ENCODE assay signal across 15 cellular contexts in genomic region chr20:58621906-58622548, GRCh38. TPM values are rescaled to one million over a fixed set of nuclear protein-coding genes. Genes with fewer than 3 reads are reported as not detected.
DNase-seq lines count a peak whose midpoint lies in the region; ATAC-seq, FAIRE-seq and TF ChIP-seq lines count a peak whose summit lies in the region.
"Had no signal": no experiment of that assay in that cellular context is flagged by ENCODE, and none has a peak within 500 bp of the region (broad histone marks: within the 10 kb centered on the region; RNA-seq: fewer than 3 reads in every experiment).

No MANE protein-coding gene starts in this region.

- no peak overlapping the region for H3K23ac ChIP-seq in IMR-90 (ENCODE audit: low read depth, low read length)

- no peak overlapping the region for H2AK9ac ChIP-seq in IMR-90 (replicated peaks; ENCODE audit: low read depth, low read length, poor library complexity)

- H3K9me3 ChIP-seq in IMR-90 (ENCODE audit: control insufficient read depth, insufficient read depth, low read length) (no peaks in the 10 kb centered on the region), osteoblast (ENCODE audit: low read depth, low read length) (no peaks in the 10 kb centered on the region)
- H3K9me3 ChIP-seq: sigmoid colon had no signal

- H3K79me1 ChIP-seq in IMR-90 (ENCODE audit: low read depth in 1 of 2, low read length in 2 of 2) = peaks cover 0 to 11% of the 10 kb centered on the region in 2 experiments; a peak in 2 of 4 replicates

- H2BK15ac ChIP-seq in IMR-90 (ENCODE audit: low read depth, low read length) = peak overlapping the region; percentile 27; the same call in 2 of the 3 replicates

- peak overlapping the region; percentile 100 for H2AK5ac ChIP-seq in IMR-90 (ENCODE audit: low read depth, low read length)

- TF ChIP-seq POLR2A in IMR-90 (IDR thresholded peaks at IDR 0.05; ENCODE audit: low read depth, low read length) = no peak

- CTCF ChIA-PET in IMR-90 (lab: Yijun Ruan, JAX) = interaction anchor here (1.1 to 1.3 kb wide), 3 partner anchors 13 to 26 kb away, joined by 3 to 4 read pairs (median 4); no protein-coding TSS in a partner anchor

- H2BK5ac ChIP-seq in IMR-90 (ENCODE audit: low read depth, low read length, poor library complexity, severe bottlenecking) = no peak overlapping the region

- POLR2A ChIA-PET in IMR-90 (lab: Charles Lee; ENCODE audit: unreplicated experiment) = interaction anchor here (0.6 kb wide), 1 partner anchor 398 kb away, joined by 3 read pairs; no protein-coding TSS in a partner anchor

- FAIRE-seq in bronchial epithelial cell (lab: Jason Lieb, UNC) = no peak

- peak overlapping the region; percentile 91 for H4K91ac ChIP-seq in IMR-90 (ENCODE audit: insufficient read depth, low read depth, low read length)

- H3K4me2 ChIP-seq in IMR-90 (ENCODE audit: low read depth, low read length) (no peak overlapping the region), osteoblast (ENCODE audit: insufficient read depth, low read length) (peak overlapping the region; percentile 65)

- intact Hi-C loops in IMR-90 (cut with micrococcal nuclease) = no loop called here

- peak overlapping the region; percentile 99 for H2BK120ac ChIP-seq in IMR-90 (ENCODE audit: low read depth, low read length)

- no peak for TF ChIP-seq RAD21 in IMR-90 (IDR thresholded peaks at IDR 0.05; ENCODE audit: low read length)

- peaks cover 3% of the 10 kb centered on the region; the same call in 1 of the 2 replicates for H3K27me3 ChIP-seq in GM06990 (replicated peaks; ENCODE audit: control insufficient read depth, insufficient read depth, low read length)
- H3K27me3 ChIP-seq in IMR-90 (ENCODE audit: control insufficient read depth, insufficient read depth, low read length) = no peaks in the 10 kb centered on the region
- H3K27me3 ChIP-seq in bronchial epithelial cell (ENCODE audit: control insufficient read depth, insufficient read depth, low read length) = no peaks in the 10 kb centered on the region
- no peaks in the 10 kb centered on the region for H3K27me3 ChIP-seq in osteoblast (ENCODE audit: insufficient read depth, low read length)
- H3K27me3 ChIP-seq: sigmoid colon had no signal

- H3K36me3 ChIP-seq in GM06990 (ENCODE audit: control insufficient read depth, insufficient read depth, low read length) (no peaks in the 10 kb centered on the region), IMR-90 (ENCODE audit: control insufficient read depth, insufficient read depth, low read length) (no peaks in the 10 kb centered on the region), bronchial epithelial cell (ENCODE audit: control insufficient read depth, insufficient read depth, low read length) (no peaks in the 10 kb centered on the region), osteoblast (ENCODE audit: insufficient read depth, low read length) (no peaks in the 10 kb centered on the region)
- H3K36me3 ChIP-seq: sigmoid colon had no signal

- peak overlapping the region; percentile 100 for H3K4ac ChIP-seq in IMR-90 (ENCODE audit: low read depth, low read length)

- H2BK20ac ChIP-seq in IMR-90 (ENCODE audit: low read depth, low read length) = peak overlapping the region; percentile 99

- dilution Hi-C loops in IMR-90 (cut with HindIII; ENCODE audit: low sequenced_read_pairs, unreplicated experiment) = no loop called here

- in situ Hi-C loops in IMR-90 (cut with MboI; ENCODE audit: low sequenced_read_pairs) = no loop called here

- H3K79me2 ChIP-seq in osteoblast (ENCODE audit: insufficient read depth, low read length) = peaks cover 2% of the 10 kb centered on the region

- no peak overlapping the region for H3K9ac ChIP-seq in IMR-90 (ENCODE audit: low read depth, low read length)

- no peak overlapping the region for H3K4me3 ChIP-seq in GM06990 (replicated peaks; ENCODE audit: low read depth, low read length)
- no peak overlapping the region for H3K4me3 ChIP-seq in IMR-90 (ENCODE audit: insufficient read depth, low read depth, low read length)
- no peak overlapping the region for H3K4me3 ChIP-seq in bronchial epithelial cell (ENCODE audit: low read depth, low read length)
- H3K4me3 ChIP-seq in osteoblast (ENCODE audit: insufficient read depth, low read length) = no peak overlapping the region
- H3K4me3 ChIP-seq: sigmoid colon had no signal

- no peak overlapping the region for H3K56ac ChIP-seq in IMR-90 (ENCODE audit: extremely low read depth, insufficient read depth, low read length)

- H4K8ac ChIP-seq in IMR-90 (ENCODE audit: low read depth in 2 of 2, low read length in 2 of 2) = peak overlapping the region in 1 of 2 experiments; percentile 97; a peak in 1 of 4 replicates

- H3K18ac ChIP-seq in IMR-90 (ENCODE audit: low read depth, low read length) = no peak overlapping the region

- 100% methylated on average over 2 of the region's 9 CpGs; no CpG with 5 or more reads in 1 of the 2 experiments for WGBS in IMR-90 (ENCODE audit: extremely low coverage in 2 of 2, insufficient read length in 1 of 2), 2 experiments

- peak; percentile 32 for TF ChIP-seq CTCF in GM06990 (IDR thresholded peaks at IDR 0.05; ENCODE audit: insufficient read depth, low read length, poor library complexity, severe bottlenecking)
- TF ChIP-seq CTCF in IMR-90 (conservative IDR thresholded peaks at IDR 0.05; ENCODE audit: low read depth, low read length) = 0 out of 2 replicates have a peak, but pooled peaks have one; percentile 18
- peak; percentile 19 for TF ChIP-seq CTCF in bronchial epithelial cell (IDR thresholded peaks at IDR 0.05; ENCODE audit: insufficient read depth, low read length, severe bottlenecking)
- TF ChIP-seq CTCF in osteoblast (IDR thresholded peaks at IDR 0.05; ENCODE audit: extremely low read depth, low read depth, low read length) = peak; percentile 38
- no peak for TF ChIP-seq CTCF in GM20000 (IDR thresholded peaks at IDR 0.05; ENCODE audit: extremely low read depth, missing control alignments)

- H3K27ac ChIP-seq in IMR-90 (ENCODE audit: insufficient read depth, low read length) (no peak overlapping the region), osteoblast (ENCODE audit: low read depth, low read length) (peak overlapping the region; percentile 85)
- H3K27ac ChIP-seq: sigmoid colon had no signal

- ATAC-seq in IMR-90 (ENCODE audit: low read depth) = no peak
- no peak for ATAC-seq in HG03039 (IDR thresholded peaks at IDR 0.05; ENCODE audit: unreplicated experiment)
- ATAC-seq in HG03469 (IDR thresholded peaks at IDR 0.05; ENCODE audit: unreplicated experiment) = no peak
- ATAC-seq: natural killer cell treated with Interleukin-12 subunit alpha and Interleukin-12 subunit beta and Interleukin-15 and Interleukin-18, amount 100 ng/mL, for 72 hours had no signal

- no peak overlapping the region; the same call in 1 of the 2 replicates for H3K14ac ChIP-seq in IMR-90 (replicated peaks; ENCODE audit: low read depth, low read length)

- BruUV-seq in IMR-90 (replicated peaks; lab: Mats Ljungman, UMichigan) = no TSS peak

- H2AFZ ChIP-seq in IMR-90 (replicated peaks; ENCODE audit: low read length, poor library complexity) (no peak overlapping the region), osteoblast (ENCODE audit: low read length) (peak overlapping the region; percentile 67)

- DNase-seq in GM06990 (ENCODE audit: extremely low read depth, insufficient read length) (no peak), IMR-90 (no peak), bronchial epithelial cell (ENCODE audit: low read depth) (no peak), osteoblast (ENCODE audit: insufficient read length, low spot score, missing footprints) (peak; percentile 48), NCI-H1105 (lab: John Stamatoyannopoulos, UW) (no peak), GM20000 (ENCODE audit: low spot score) (no peak)
- DNase-seq: activated B cell treated with CpG ODN at 0.5 μM for 24 hours; activated CD8-positive, alpha-beta memory T cell treated with anti-CD3 and anti-CD28 coated beads, Interleukin-2, amount 50 U/mL, for 4 hours; activated naive CD4-positive, alpha-beta T cell treated with anti-CD3 and anti-CD28 coated beads for 36 hours; NCI-H1436 treated with DMSO at 0.1 percent for 48 hours; NCI-H446; sigmoid colon had no signal

- H3K4me1 ChIP-seq in IMR-90 (ENCODE audit: control insufficient read depth, insufficient read depth, low read length) (peaks cover 32% of the 10 kb centered on the region), osteoblast (ENCODE audit: insufficient read depth, low read length) (peaks cover 42% of the 10 kb centered on the region)

- H4K5ac ChIP-seq in IMR-90 (ENCODE audit: low read depth, low read length) = no peak overlapping the region

- H4K20me1 ChIP-seq in IMR-90 (ENCODE audit: insufficient read depth, low read length) (no peaks in the 10 kb centered on the region), osteoblast (ENCODE audit: insufficient read depth, low read length) (no peaks in the 10 kb centered on the region)

- H3K9me1 ChIP-seq in IMR-90 (ENCODE audit: insufficient read depth, low read length) = peaks cover 41% of the 10 kb centered on the region

TF ChIP-seq in IMR-90, 13 proteins besides CTCF, POLR2A, EP300 and RAD21:
- TF ChIP-seq ELK1 (IDR thresholded peaks at IDR 0.05; ENCODE audit: borderline replicate concordance, low read depth, low read length) (no peak), CEBPB (IDR thresholded peaks at IDR 0.05; ENCODE audit: low read depth, low read length) (no peak), RFX5 (IDR thresholded peaks at IDR 0.05; ENCODE audit: low read depth, low read length) (no peak), MAZ (IDR thresholded peaks at IDR 0.05; ENCODE audit: borderline replicate concordance, low read depth, low read length) (no peak)
- TF ChIP-seq, protein P1, sequence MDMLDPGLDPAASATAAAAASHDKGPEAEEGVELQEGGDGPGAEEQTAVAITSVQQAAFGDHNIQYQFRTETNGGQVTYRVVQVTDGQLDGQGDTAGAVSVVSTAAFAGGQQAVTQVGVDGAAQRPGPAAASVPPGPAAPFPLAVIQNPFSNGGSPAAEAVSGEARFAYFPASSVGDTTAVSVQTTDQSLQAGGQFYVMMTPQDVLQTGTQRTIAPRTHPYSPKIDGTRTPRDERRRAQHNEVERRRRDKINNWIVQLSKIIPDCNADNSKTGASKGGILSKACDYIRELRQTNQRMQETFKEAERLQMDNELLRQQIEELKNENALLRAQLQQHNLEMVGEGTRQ (IDR thresholded peaks at IDR 0.05; ENCODE audit: low read depth, low read length) = no peak

RNA-seq across cellular contexts. Expression of gene STX16, which starts 29.1 kb away (rescaled TPM):
- 26.9 and 29.4 TPM in 2 replicates for total RNA-seq in IMR-90 (2012; rRNA removed)
- polyA plus RNA-seq in IMR-90 (2012; rRNA removed) = 48.5 and 58.2 TPM in 2 replicates
- polyA plus RNA-seq in IMR-90 (2012; cell fraction: cytosol; rRNA removed) = 17.4 and 21.0 TPM in 2 replicates
- 118 and 306 TPM in 2 replicates for polyA plus RNA-seq in IMR-90 (2012; cell fraction: nucleus; rRNA removed; ENCODE audit: low replicate concordance)
- total RNA-seq in bronchial epithelial cell = 47.7 and 64.4 TPM in 2 replicates
- total RNA-seq in osteoblast = 24.2 and 28.6 TPM in 2 replicates
